In the genomic region with DNA sequence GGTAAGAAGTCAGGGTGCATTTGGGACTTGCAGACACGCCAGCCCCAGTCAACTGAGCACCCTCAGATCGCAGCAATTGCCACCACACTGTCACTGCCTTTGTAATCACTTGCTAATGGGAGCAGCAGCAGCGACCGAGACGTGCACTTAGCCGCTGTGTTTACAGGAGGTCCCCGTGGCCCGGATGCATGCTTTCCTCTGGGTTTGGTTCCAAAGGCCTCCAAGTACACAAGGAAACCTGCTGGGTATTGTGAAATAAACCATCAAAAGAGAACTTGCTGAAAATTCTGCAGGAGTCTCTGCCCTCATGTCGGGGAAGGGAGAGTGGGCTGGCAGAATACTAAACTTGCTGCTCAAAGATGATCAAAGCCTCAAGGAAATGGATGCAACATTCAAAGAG, we compare ENCODE assay signal across 21 cellular contexts.
A peak's percentile ranks its signal among the peaks of the same experiment; 100 is the strongest.
DNase-seq lines count a peak whose midpoint lies in the region; ATAC-seq and TF ChIP-seq lines count a peak whose summit lies in the region.
"Had no signal": no experiment of that assay in that cellular context is flagged by ENCODE, and none has a peak within 500 bp of the region (broad histone marks: within the 10 kb centered on the region; RNA-seq: fewer than 3 reads in every experiment).

No MANE protein-coding gene starts in this region.

- H2BK120ac ChIP-seq in H9 (ENCODE audit: low read depth, low read length, poor library complexity, severe bottlenecking): no peak overlapping the region

- H3K79me1 ChIP-seq in H9 (ENCODE audit: insufficient read depth, low read depth, low read length, poor library complexity, severe bottlenecking): no peaks in the 10 kb centered on the region

- no peak overlapping the region for H2BK12ac ChIP-seq in H9 (ENCODE audit: insufficient read length, low read depth, low read length)

- H4K91ac ChIP-seq in H9 (ENCODE audit: insufficient read length, low read depth, low read length): no peak overlapping the region

- no peak overlapping the region for H3K23ac ChIP-seq in H9 (ENCODE audit: insufficient read length, low read depth, low read length)

- no peak overlapping the region for H3K4me2 ChIP-seq in H9 (ENCODE audit: insufficient read depth, insufficient read length, low read length)
- H3K4me2 ChIP-seq: GM23338, PC-9 had no signal

- H4K8ac ChIP-seq in H9 (replicated peaks; ENCODE audit: insufficient read length, low read depth, low read length): no peak overlapping the region

- peaks cover 4% of the 10 kb centered on the region for H4K20me1 ChIP-seq in H9 (ENCODE audit: control insufficient read depth, insufficient read depth, insufficient read length)

- intact Hi-C loops in posterior vena cava (cut with DNase I): no loop called here

- no peak overlapping the region for H3K4ac ChIP-seq in H9 (ENCODE audit: low read depth, low read length)

- no peak for ATAC-seq in GM18873 (IDR thresholded peaks at IDR 0.05; ENCODE audit: low FRiP score, unreplicated experiment)
- ATAC-seq: GM23338, left cardiac atrium, sciatic nerve had no signal

- no peak overlapping the region for H2BK15ac ChIP-seq in H9 (ENCODE audit: low read depth, low read length)

- peaks cover 37% of the 10 kb centered on the region for H3K27me3 ChIP-seq in H9 (ENCODE audit: insufficient read depth, low read length)
- H3K27me3 ChIP-seq: ovary, SJSA1 had no signal

- no peak overlapping the region for H2AK5ac ChIP-seq in H9 (ENCODE audit: insufficient read length, low read length)

- H3T11ph ChIP-seq in H9 (ENCODE audit: low read length): no peak overlapping the region

- no peaks in the 10 kb centered on the region for H3K9me3 ChIP-seq in H9 (ENCODE audit: control insufficient read depth, low read depth, low read length)
- H3K9me3 ChIP-seq: ovary had no signal

- no peak overlapping the region for H3K4me3 Mint-ChIP-seq in H9
- H3K4me3 Mint-ChIP-seq: activated naive CD4-positive, alpha-beta T cell treated with anti-CD3 and anti-CD28 coated beads, Interleukin-2, amount 10 ng/mL, durations not matched to agents 7 days and 5 days; GM23338; memory B cell had no signal

- WGBS in H9 (ENCODE audit: extremely low coverage, insufficient read length, low lambda C conversion rate): no CpG with 5 or more reads among the region's 9 CpGs

- no peak for TF ChIP-seq CTCF in H9 (conservative IDR thresholded peaks at IDR 0.05)

- no peaks in the 10 kb centered on the region for H3K79me2 ChIP-seq in H9 (ENCODE audit: insufficient read depth, low read length)

- peaks cover 14 to 60% of the 10 kb centered on the region in 2 experiments for H3K4me1 Mint-ChIP-seq in H9
- H3K4me1 Mint-ChIP-seq: GM23338 had no signal

- no peak overlapping the region for H3K27ac Mint-ChIP-seq in H9
- H3K27ac Mint-ChIP-seq: activated naive CD4-positive, alpha-beta T cell treated with anti-CD3 and anti-CD28 coated beads, Interleukin-2, amount 10 ng/mL, durations not matched to agents 7 days and 5 days; GM23338; memory B cell had no signal

- H3K23me2 ChIP-seq in H9 (ENCODE audit: insufficient read length, low read depth, low read length, poor library complexity, severe bottlenecking): no peaks in the 10 kb centered on the region

- no peak overlapping the region for H3K18ac ChIP-seq in H9 (ENCODE audit: insufficient read length, low read depth, low read length)

- no peak overlapping the region for H3K9ac ChIP-seq in H9 (ENCODE audit: extremely low read depth, insufficient read length, low read length)

- no peak overlapping the region for H3K56ac ChIP-seq in H9 (ENCODE audit: insufficient read length, low read depth, low read length)

- no peaks in the 10 kb centered on the region for H3K4me1 ChIP-seq in H9 (ENCODE audit: insufficient read depth, low read length)
- H3K4me1 ChIP-seq: SJSA1 had no signal

- peak; percentile 40 for DNase-seq in activated CD8-positive, alpha-beta memory T cell treated with anti-CD3 and anti-CD28 coated beads for 24 hours
- no peak for DNase-seq in activated CD8-positive, alpha-beta memory T cell treated with anti-CD3 and anti-CD28 coated beads, Interleukin-2, amount 50 U/mL, for 4 hours
- DNase-seq in H9 (peak; percentile 29), astrocyte of the hippocampus (ENCODE audit: low read depth, low spot score) (peak; percentile 28), posterior vena cava (ENCODE audit: low spot score) (peak; percentile 50), NCI-H774 (lab: John Stamatoyannopoulos, UW) (no peak)
- no peak for DNase-seq in activated CD4-positive, alpha-beta T cell treated with anti-CD3 and anti-CD28 coated beads for 48 hours
- DNase-seq: activated CD4-positive, alpha-beta T cell treated with anti-CD3 and anti-CD28 coated beads, Interleukin-2, amount 50 U/mL, for 4 hours; activated naive CD4-positive, alpha-beta T cell treated with anti-CD3 and anti-CD28 coated beads, Interleukin-2, amount 10 ng/mL, durations not matched to agents 7 days and 5 days; dermis blood vessel endothelial cell; left cardiac atrium; NCI-H82; ovary; PC-9 had no signal

- H3K9me3 Mint-ChIP-seq in H9: no peaks in the 10 kb centered on the region
- H3K9me3 Mint-ChIP-seq: activated naive CD4-positive, alpha-beta T cell treated with anti-CD3 and anti-CD28 coated beads, Interleukin-2, amount 10 ng/mL, durations not matched to agents 7 days and 5 days had no signal

- peaks cover 100% of the 10 kb centered on the region for H3K27me3 Mint-ChIP-seq in H9 (ENCODE audit: low read depth)

- no peak overlapping the region for H3K14ac ChIP-seq in H9 (ENCODE audit: insufficient read depth, low read length)

- no peak overlapping the region for H2BK20ac ChIP-seq in H9 (ENCODE audit: low read depth, low read length, poor library complexity, severe bottlenecking)

- no peak overlapping the region for H2AFZ ChIP-seq in H9 (ENCODE audit: low read length)
- H2AFZ ChIP-seq: GM23338, PC-9 had no signal

- no peak overlapping the region for H4K5ac ChIP-seq in H9 (ENCODE audit: insufficient read length, low read depth, low read length)

- no peak overlapping the region for H2BK5ac ChIP-seq in H9 (ENCODE audit: insufficient read length, low read length)

- no peaks in the 10 kb centered on the region; a peak in 3 of 7 replicates for H3K36me3 Mint-ChIP-seq in H9 (ENCODE audit: insufficient read depth in 1 of 3, low read depth in 3 of 3)
- H3K36me3 Mint-ChIP-seq: activated naive CD4-positive, alpha-beta T cell treated with anti-CD3 and anti-CD28 coated beads, Interleukin-2, amount 10 ng/mL, durations not matched to agents 7 days and 5 days; memory B cell had no signal

- no peak overlapping the region for H3K27ac ChIP-seq in H9 (ENCODE audit: insufficient read length, low read depth, low read length)
- H3K27ac ChIP-seq: cardiac muscle cell, HL-60, ovary, PC-9, SJSA1 had no signal

Comparison
In these comparisons a context has a peak if more than half of its experiments do, and no peak if none do; other contexts are left out.
1. DNase-seq: peak in activated CD8-positive, alpha-beta memory T cell treated with anti-CD3 and anti-CD28 coated beads for 24 hours (single experiment), H9 (single experiment), astrocyte of the hippocampus (single experiment) and posterior vena cava (single experiment); none in activated CD8-positive, alpha-beta memory T cell treated with anti-CD3 and anti-CD28 coated beads, Interleukin-2, amount 50 U/mL, for 4 hours (single experiment), activated CD4-positive, alpha-beta T cell treated with anti-CD3 and anti-CD28 coated beads for 48 hours (single experiment) and NCI-H774 (single experiment).